In the genomic region with DNA sequence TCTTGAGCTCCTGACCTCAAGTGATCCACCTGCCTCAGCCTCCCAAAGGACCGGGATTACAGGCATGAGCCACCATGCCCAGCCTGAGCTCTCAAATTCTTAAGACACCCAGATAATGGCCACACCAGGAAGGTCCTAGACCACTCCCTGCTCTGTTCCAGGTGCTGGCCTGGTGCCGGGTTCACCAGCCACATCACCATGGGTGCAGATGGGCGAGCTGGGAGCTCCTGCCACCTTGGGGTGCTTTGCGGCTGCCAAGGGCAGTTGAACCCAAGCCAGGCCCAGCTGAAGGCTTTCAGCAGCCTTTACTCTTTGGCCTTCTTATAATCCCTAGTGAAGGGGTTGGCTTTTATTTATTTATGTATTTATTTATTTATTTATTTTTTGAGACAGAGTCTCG, we compare ENCODE assay signal across 17 cellular contexts. TPM values are rescaled to one million over a fixed set of nuclear protein-coding genes. Genes with fewer than 3 reads are reported as not detected.
DNase-seq lines count a peak whose midpoint lies in the region; ATAC-seq and TF ChIP-seq lines count a peak whose summit lies in the region.
"Had no signal": no experiment of that assay in that cellular context is flagged by ENCODE, and none has a peak within 500 bp of the region (broad histone marks: within the 10 kb centered on the region; RNA-seq: fewer than 3 reads in every experiment).

No MANE protein-coding gene starts in this region.

- ATAC-seq in Right ventricle myocardium superior (ENCODE audit: poor library complexity): no peak

- WGBS in tibial nerve, 2 donors: 87 to 88% methylated on average over 5 of the region's 5 CpGs

- DNase-seq in Right ventricle myocardium superior: peak; percentile 37
- DNase-seq in left ventricle myocardium inferior: no peak
- DNase-seq in WERI-Rb-1: no peak
- DNase-seq in posterior vena cava (ENCODE audit: low spot score): peak; percentile 43
- DNase-seq in substantia nigra (lab: John Stamatoyannopoulos, UW): peak in 1 of 49 donors; percentile 86
- no peak for DNase-seq in tibial nerve (ENCODE audit: low spot score in 2 of 2)
- no peak for DNase-seq in GM10248 (ENCODE audit: extremely low spot score)
- no peak for DNase-seq in colonic mucosa
- DNase-seq: 8988T; Calu3; CD8-positive, alpha-beta T cell; DMS79 treated with DMSO at 0.1 percent for 48 hours; GM23248 had no signal

- TF ChIP-seq CTCF in left ventricle myocardium inferior (IDR thresholded peaks at IDR 0.05; ENCODE audit: borderline replicate concordance) (no peak), WERI-Rb-1 (IDR thresholded peaks at IDR 0.05; ENCODE audit: low read depth, low read length) (no peak), tibial nerve (IDR thresholded peaks at IDR 0.05) (no peak), GM10248 (IDR thresholded peaks at IDR 0.05; ENCODE audit: control extremely low read depth, extremely low read depth, low read depth, missing control alignments) (no peak), colonic mucosa (IDR thresholded peaks at IDR 0.05) (no peak)

- CTCF ChIA-PET in GM10248 (lab: Yijun Ruan, JAX): interaction anchor here (0.9 to 2.4 kb wide), 8 partner anchors 9 to 189 kb away, joined by 3 to 7 read pairs (median 4); no protein-coding TSS in a partner anchor

- no peaks in the 10 kb centered on the region for H3K27me3 ChIP-seq in left ventricle myocardium inferior (ENCODE audit: low read depth)
- H3K27me3 ChIP-seq in WERI-Rb-1 (ENCODE audit: insufficient read depth, low read depth, severe bottlenecking): no peaks in the 10 kb centered on the region
- no peaks in the 10 kb centered on the region for H3K27me3 ChIP-seq in tibial nerve
- H3K27me3 ChIP-seq in colonic mucosa: no peaks in the 10 kb centered on the region

- H3K4me1 ChIP-seq in left ventricle myocardium inferior (peaks cover 31% of the 10 kb centered on the region), tibial nerve (peaks cover 2 to 26% (median 5%) of the 10 kb centered on the region in 4 donors), colonic mucosa (no peaks in the 10 kb centered on the region)
- H3K4me1 ChIP-seq: HAP-1 had no signal

- intact Hi-C loops in Right ventricle myocardium superior (cut with DNase I): no loop called here
- intact Hi-C loops in left ventricle myocardium inferior (cut with micrococcal nuclease): no loop called here
- intact Hi-C loops in posterior vena cava (cut with DNase I): no loop called here
- intact Hi-C loops in colonic mucosa (cut with DNase I): no loop called here

- no peak for TF ChIP-seq POLR2A in tibial nerve (IDR thresholded peaks at IDR 0.05)

- no peaks in the 10 kb centered on the region for H3K36me3 ChIP-seq in left ventricle myocardium inferior
- peaks cover 27% of the 10 kb centered on the region for H3K36me3 ChIP-seq in WERI-Rb-1
- no peaks in the 10 kb centered on the region for H3K36me3 ChIP-seq in tibial nerve
- H3K36me3 ChIP-seq in colonic mucosa: no peaks in the 10 kb centered on the region
- H3K36me3 ChIP-seq: HAP-1 had no signal

- no peak for TF ChIP-seq EP300 in tibial nerve (IDR thresholded peaks at IDR 0.05)

- H3K9me3 ChIP-seq in left ventricle myocardium inferior (replicated peaks): no peaks in the 10 kb centered on the region
- H3K9me3 ChIP-seq in WERI-Rb-1 (ENCODE audit: severe bottlenecking): no peaks in the 10 kb centered on the region
- H3K9me3 ChIP-seq in tibial nerve: no peaks in the 10 kb centered on the region
- H3K9me3 ChIP-seq in colonic mucosa: no peaks in the 10 kb centered on the region
- H3K9me3 ChIP-seq: HAP-1 had no signal

- H3K27ac ChIP-seq in left ventricle myocardium inferior (replicated peaks) (no peak overlapping the region), WERI-Rb-1 (peak overlapping the region; percentile 40), substantia nigra (ENCODE audit: low read depth, low read length, poor library complexity, severe bottlenecking) (peak overlapping the region; percentile 47), tibial nerve (no peak overlapping the region), colonic mucosa (no peak overlapping the region)
- H3K27ac ChIP-seq: GM23248 had no signal

- POLR2A ChIA-PET in GM10248 (lab: Yijun Ruan, JAX): interaction anchor here (0.5 kb wide), 1 partner anchor 102 kb away, joined by 3 read pairs; no protein-coding TSS in a partner anchor

- no peak overlapping the region for H3K4me3 ChIP-seq in left ventricle myocardium inferior
- no peak overlapping the region for H3K4me3 ChIP-seq in WERI-Rb-1 (ENCODE audit: low read depth, low read length)
- no peak overlapping the region for H3K4me3 ChIP-seq in tibial nerve
- H3K4me3 ChIP-seq in colonic mucosa: no peak overlapping the region
- H3K4me3 ChIP-seq: GM12878, GM23248, HAP-1 had no signal

- H3K9ac ChIP-seq in colonic mucosa (ENCODE audit: low read depth in 2 of 2, low read length in 2 of 2): no peak overlapping the region
- H3K9ac ChIP-seq: GM23248 had no signal

RNA-seq across cellular contexts. Expression of a gene that starts 4.9 kb away (rescaled TPM):
- total RNA-seq in Right ventricle myocardium superior: 5.6 TPM
- 3.4 TPM for total RNA-seq in left ventricle myocardium inferior
- total RNA-seq in posterior vena cava: 1 to 10 TPM in 1 of 2 donors, under 1 TPM in 1; 1.00 to 1.7 TPM
- 1 to 10 TPM in 3 of 4 donors, not detected in 1; 1.3 to 3.5 (median 1.8) TPM for total RNA-seq in tibial nerve
- total RNA-seq in colonic mucosa: 1 to 10 TPM in 1 of 2 donors, under 1 TPM in 1; 0.27 to 1.0 TPM
- total RNA-seq: A673; CD8-positive, alpha-beta T cell; GM23248; H4 had no signal

RNA-seq across cellular contexts. Expression of a gene that starts 16.2 kb away (rescaled TPM):
- total RNA-seq in Right ventricle myocardium superior: 48.2 TPM
- 52.8 TPM for total RNA-seq in left ventricle myocardium inferior
- total RNA-seq in posterior vena cava: 10 to 100 TPM; 30.8 to 42.4 TPM
- total RNA-seq in tibial nerve: 10 to 100 TPM; 12.8 to 26.7 (median 13.4) TPM
- total RNA-seq in colonic mucosa: 1 to 10 TPM; 1.8 to 2.1 TPM

RNA-seq across cellular contexts. Expression of a gene that starts 46.3 kb away (rescaled TPM):
- 25.5 TPM for total RNA-seq in Right ventricle myocardium superior
- total RNA-seq in left ventricle myocardium inferior: 26.2 TPM
- 10 to 100 TPM; 83.0 to 87.0 TPM for total RNA-seq in posterior vena cava
- total RNA-seq in tibial nerve: 100 to 1,000 TPM in 1 of 4 donors, 10 to 100 TPM in 3; 53.1 to 108 (median 61.6) TPM
- 10 to 100 TPM; 26.3 to 31.0 TPM for total RNA-seq in colonic mucosa

Comparison
In these comparisons a context has a peak if more than half of its experiments do, and no peak if none do; other contexts are left out.
1. DNase-seq: peak in Right ventricle myocardium superior (single experiment) and posterior vena cava (single experiment); none in left ventricle myocardium inferior (single experiment), WERI-Rb-1 (single experiment), tibial nerve (0 of 2), GM10248 (single experiment) and colonic mucosa (single experiment).
2. H3K27ac ChIP-seq: peak in WERI-Rb-1 (single experiment) and substantia nigra (single experiment); none in left ventricle myocardium inferior (single experiment), tibial nerve (0 of 4) and colonic mucosa (single experiment).
3. RNA of a gene that starts 16.2 kb away (total RNA-seq): 52.8 TPM in left ventricle myocardium inferior (single experiment), 48.2 TPM in Right ventricle myocardium superior (single experiment), 30.8 to 42.4 TPM in posterior vena cava and 12.8 to 26.7 TPM in tibial nerve; 1.8 to 2.1 TPM in colonic mucosa; every median in the first group is over 4 times any median in the second.